ENCODE assay signal across 11 cellular contexts in genomic region chr6:4588581-4588980, GRCh38.
"Had no signal": no experiment of that assay in that cellular context is flagged by ENCODE, and none has a peak within 500 bp of the region (broad histone marks: within the 10 kb centered on the region; RNA-seq: fewer than 3 reads in every experiment).

No MANE protein-coding gene starts in this region.

- ATAC-seq: GM23338, HCT116 had no signal

- H3K4me2 ChIP-seq: GM23338 had no signal

- FAIRE-seq: H1, H54 had no signal

- H3K4me1 ChIP-seq: HAP-1 had no signal

- H3K9me3 ChIP-seq: HAP-1 had no signal

- H3K9ac ChIP-seq: GM23248 had no signal

- H3K9me3 Mint-ChIP-seq: GM23338, H9, HFFc6 had no signal

- H3K36me3 ChIP-seq: HAP-1 had no signal

- H2AFZ ChIP-seq: GM23248, GM23338 had no signal

- H3K4me3 Mint-ChIP-seq: GM23338, H9, HFFc6 had no signal

- H3K27ac ChIP-seq: GM23248 had no signal

- H3K27ac Mint-ChIP-seq: GM23338, HFFc6 had no signal

- H3K4me3 ChIP-seq: GM23248, GM23338, HAP-1 had no signal

- DNase-seq: GM23248, GOT3, H7, H9, HCEC 1CT, HFFc6 had no signal
